Comparison of ENCODE assay signal across 8 cellular contexts in the genomic region with DNA sequence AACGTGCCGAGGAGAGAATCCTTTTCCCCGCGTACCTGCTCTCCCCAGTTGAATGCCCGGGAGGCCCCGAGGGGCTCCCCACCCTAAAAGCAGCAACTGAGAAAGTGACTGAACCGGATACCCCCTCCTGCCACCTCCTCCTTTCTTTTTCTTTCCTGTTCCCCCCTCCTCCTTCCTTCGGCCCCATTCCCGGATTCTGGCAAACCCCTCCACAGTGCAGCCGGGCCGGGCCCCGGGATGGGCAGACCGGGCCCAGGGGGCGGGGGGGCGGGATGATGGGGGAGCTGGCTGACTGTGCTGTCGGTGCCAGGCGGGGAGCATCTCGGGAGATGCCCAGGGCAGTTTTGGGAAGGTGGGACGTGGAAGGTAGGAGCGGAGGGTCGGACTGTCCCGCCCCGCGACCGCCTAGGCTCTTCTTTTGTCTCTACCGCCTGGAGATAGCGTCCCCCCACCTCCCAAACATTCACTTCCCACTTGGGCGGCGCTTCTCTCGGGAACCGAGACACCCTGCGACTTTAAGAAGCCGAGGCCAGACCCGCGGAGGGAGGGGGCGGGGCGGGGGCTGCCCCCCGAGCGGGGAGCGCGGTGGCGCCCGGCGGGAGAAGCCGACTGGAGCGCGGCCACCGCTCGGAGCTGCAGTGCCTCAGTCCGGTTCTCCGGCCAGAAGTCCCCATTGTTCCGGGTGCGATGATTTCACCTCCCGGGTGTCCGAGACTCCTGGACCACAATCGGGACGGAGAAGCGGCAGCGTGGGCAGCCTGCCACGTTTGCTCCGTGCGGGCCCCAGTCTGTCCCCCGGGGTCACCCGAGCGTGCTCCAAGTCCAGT. TPM values are rescaled to one million over a fixed set of nuclear protein-coding genes. Genes with fewer than 3 reads are reported as not detected.
DNase-seq lines count a peak whose midpoint lies in the region; ATAC-seq and TF ChIP-seq lines count a peak whose summit lies in the region.

No MANE protein-coding gene starts in this region.

- H3K27me3 ChIP-seq in Karpas-422 (ENCODE audit: low read length), result no peaks in the 10 kb centered on the region
- H3K27me3 ChIP-seq in mucosa of stomach (ENCODE audit: control insufficient read depth, insufficient read depth, low read length), result peaks cover 100% of the 10 kb centered on the region

- H3K27ac ChIP-seq in Karpas-422 (ENCODE audit: low read length), result no peak overlapping the region

- H3K9me3 ChIP-seq in Karpas-422 (ENCODE audit: low read length) (no peaks in the 10 kb centered on the region), mucosa of stomach (ENCODE audit: control insufficient read depth, low read length) (no peaks in the 10 kb centered on the region)

- H3K9ac ChIP-seq in Karpas-422 (ENCODE audit: low read length) (peak overlapping the region; percentile 75), mucosa of stomach (ENCODE audit: low read length) (peak overlapping the region; percentile 28)

- peak overlapping the region; percentile 88 for H2AFZ ChIP-seq in Karpas-422 (ENCODE audit: low read length)

- no peaks in the 10 kb centered on the region for H3K9me2 ChIP-seq in Karpas-422 (replicated peaks; ENCODE audit: insufficient read depth, low read length)

- H3K4me1 ChIP-seq in Karpas-422 (ENCODE audit: low read length) (peaks cover 46% of the 10 kb centered on the region), mucosa of stomach (ENCODE audit: control insufficient read depth, insufficient read depth, low read length) (peaks cover 38% of the 10 kb centered on the region)

- no peak for ATAC-seq in HG03159 (IDR thresholded peaks at IDR 0.05; ENCODE audit: unreplicated experiment)
- ATAC-seq in HG03139 (IDR thresholded peaks at IDR 0.05; ENCODE audit: unreplicated experiment), result no peak

- H4K20me1 ChIP-seq in Karpas-422 (ENCODE audit: insufficient read depth, low read depth, low read length), result no peaks in the 10 kb centered on the region

- peak overlapping the region; percentile 91 for H3K4me2 ChIP-seq in Karpas-422 (ENCODE audit: low read depth, low read length, poor library complexity, severe bottlenecking)

- DNase-seq in EL (peak; percentile 70), Karpas-422 (peak; percentile 66), cardiac fibroblast (ENCODE audit: low read depth in 2 of 2) (peak in 1 of 2 donors; percentile 37), NCI-H1105 treated with DMSO at 0.1 percent for 48 hours (lab: John Stamatoyannopoulos, UW) (no peak)
- no peak for DNase-seq in effector CD8-positive, alpha-beta T cell (lab: John Stamatoyannopoulos, UW)

- H3K79me2 ChIP-seq in Karpas-422 (ENCODE audit: low read length), result no peaks in the 10 kb centered on the region

- H3K4me3 ChIP-seq in Karpas-422 (ENCODE audit: low read length) (peak overlapping the region; percentile 66), cardiac fibroblast (replicated peaks in 1 of 2; ENCODE audit: low read depth in 2 of 2, low read length in 2 of 2) (peak overlapping the region; percentile 52 to 62), mucosa of stomach (ENCODE audit: low read length) (no peak overlapping the region)

- TF ChIP-seq CTCF in cardiac fibroblast (IDR thresholded peaks at IDR 0.05; ENCODE audit: low read depth, low read length), result no peak

- no peaks in the 10 kb centered on the region for H3K36me3 ChIP-seq in Karpas-422 (ENCODE audit: insufficient read depth, low read length)
- no peaks in the 10 kb centered on the region for H3K36me3 ChIP-seq in mucosa of stomach (ENCODE audit: control insufficient read depth, insufficient read depth, low read length)

RNA-seq across cellular contexts. Expression of gene DLX2, which starts 8.2 kb away (rescaled TPM):
- total RNA-seq in Karpas-422 (2014; rRNA removed; shearing (Covaris generic); ENCODE audit: low replicate concordance), result 0.97 and 1.5 TPM in 2 replicates

RNA-seq across cellular contexts. Expression of gene DLX1, which starts 9.2 kb away (rescaled TPM):
- total RNA-seq in Karpas-422 (2014; rRNA removed; shearing (Covaris generic); ENCODE audit: low replicate concordance), result 1.0 and 1.2 TPM in 2 replicates

Comparison
In these comparisons a context has a peak if more than half of its experiments do, and no peak if none do; other contexts are left out.
1. DNase-seq: peak in EL (single experiment) and Karpas-422 (single experiment); none in effector CD8-positive, alpha-beta T cell (single experiment) and NCI-H1105 treated with DMSO at 0.1 percent for 48 hours (single experiment).